24 cellular contexts compared by ENCODE assay signal in genomic region chr2:17231425-17231965, GRCh38.
"Had no signal": no experiment of that assay in that cellular context is flagged by ENCODE, and none has a peak within 500 bp of the region (broad histone marks: within the 10 kb centered on the region; RNA-seq: fewer than 3 reads in every experiment).

No MANE protein-coding gene starts in this region.

- H3K4me2 ChIP-seq: hepatocyte had no signal

- H3K27ac Mint-ChIP-seq: naive thymus-derived CD8-positive, alpha-beta T cell; nephron progenitor cell; stimulated activated effector memory CD8-positive, alpha-beta T cell treated with anti-CD3 and anti-CD28 coated beads, Interleukin-12 subunit alpha, Interleukin-12 subunit beta, amount 100 ng/mL, for 72 hours; type B pancreatic cell had no signal

- H3K4me3 ChIP-seq: dorsolateral prefrontal cortex, gastroesophageal sphincter, heart left ventricle, hepatocyte, ovary, psoas muscle, sigmoid colon, stomach, thyroid gland had no signal

- H3K36me3 ChIP-seq: gastroesophageal sphincter, heart left ventricle, ovary, sigmoid colon, stomach, thyroid gland had no signal

- H3K27ac ChIP-seq: dorsolateral prefrontal cortex, gastroesophageal sphincter, heart left ventricle, hepatocyte, ovary, psoas muscle, sigmoid colon, stomach, thyroid gland had no signal

- H3K4me3 Mint-ChIP-seq: naive thymus-derived CD8-positive, alpha-beta T cell; nephron progenitor cell; stimulated activated effector memory CD8-positive, alpha-beta T cell treated with anti-CD3 and anti-CD28 coated beads, Interleukin-12 subunit alpha, Interleukin-12 subunit beta, amount 100 ng/mL, for 72 hours; type B pancreatic cell had no signal

- H3K4me1 ChIP-seq: gastroesophageal sphincter, heart left ventricle, psoas muscle, sigmoid colon, stomach, thyroid gland had no signal

- H2AFZ ChIP-seq: hepatocyte had no signal

- H3K27me3 Mint-ChIP-seq: naive thymus-derived CD8-positive, alpha-beta T cell; type B pancreatic cell had no signal

- DNase-seq: dorsolateral prefrontal cortex; effector CD4-positive, alpha-beta T cell; foreskin fibroblast; heart left ventricle; kidney; naive thymus-derived CD8-positive, alpha-beta T cell; nephron progenitor cell; occipital lobe; ovary; posterior cingulate gyrus; psoas muscle; right cardiac atrium; sigmoid colon; stimulated activated CD4-positive, alpha-beta T cell treated with anti-CD3 and anti-CD28 coated beads, Interleukin-2, amount 100 ng/mL, for 24 hours; stimulated activated CD4-positive, alpha-beta T cell treated with anti-CD3 and anti-CD28 coated beads, Interleukin-4, amount 100 ng/mL, for 24 hours; stimulated activated naive CD4-positive, alpha-beta T cell treated with Interleukin-2 at 50 U/mL for 16 hours; stomach; thyroid gland had no signal

- FAIRE-seq: kidney had no signal

- H3K36me3 Mint-ChIP-seq: naive thymus-derived CD8-positive, alpha-beta T cell; stimulated activated effector memory CD8-positive, alpha-beta T cell treated with anti-CD3 and anti-CD28 coated beads, Interleukin-12 subunit alpha, Interleukin-12 subunit beta, amount 100 ng/mL, for 72 hours; type B pancreatic cell had no signal

- H3K9me3 Mint-ChIP-seq: nephron progenitor cell, type B pancreatic cell had no signal

- H3K79me2 ChIP-seq: hepatocyte had no signal

- H3K27me3 ChIP-seq: dorsolateral prefrontal cortex, gastroesophageal sphincter, heart left ventricle, hepatocyte, ovary, sigmoid colon, stomach, thyroid gland had no signal

- ATAC-seq: esophagus mucosa; gastroesophageal sphincter; heart left ventricle; left lobe of liver; naive thymus-derived CD8-positive, alpha-beta T cell; psoas muscle; right cardiac atrium; stimulated activated effector memory CD8-positive, alpha-beta T cell treated with anti-CD3 and anti-CD28 coated beads, Interleukin-12 subunit alpha, Interleukin-12 subunit beta, amount 100 ng/mL, for 72 hours had no signal

- H3K9me3 ChIP-seq: gastroesophageal sphincter, heart left ventricle, ovary, psoas muscle, sigmoid colon, stomach, thyroid gland had no signal

- H3K4me1 Mint-ChIP-seq: naive thymus-derived CD8-positive, alpha-beta T cell; stimulated activated effector memory CD8-positive, alpha-beta T cell treated with anti-CD3 and anti-CD28 coated beads, Interleukin-12 subunit alpha, Interleukin-12 subunit beta, amount 100 ng/mL, for 72 hours had no signal
